ENCODE assay signal across 24 cellular contexts in the genomic region with DNA sequence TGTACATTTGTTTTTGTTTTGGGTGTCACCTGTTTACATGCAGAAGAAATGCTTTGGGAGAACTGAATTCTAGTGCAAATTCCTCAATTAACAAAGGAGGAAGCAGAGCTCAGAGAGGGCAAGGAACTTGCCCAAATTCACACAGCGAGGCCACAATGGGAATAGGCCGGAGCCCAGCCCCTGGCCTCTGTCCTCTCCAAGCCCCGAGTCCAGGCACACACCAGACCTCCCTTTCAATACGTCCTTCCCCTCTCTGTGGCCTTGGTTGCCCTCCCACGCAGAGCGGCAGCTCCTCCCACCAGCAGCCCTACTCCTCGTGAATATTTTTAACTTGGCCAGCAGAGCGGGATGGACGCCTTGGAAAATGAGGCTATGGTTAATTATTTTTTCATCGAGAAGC. TPM values are rescaled to one million over a fixed set of nuclear protein-coding genes. Genes with fewer than 3 reads are reported as not detected.
DNase-seq lines count a peak whose midpoint lies in the region; ATAC-seq and TF ChIP-seq lines count a peak whose summit lies in the region.
"Had no signal": no experiment of that assay in that cellular context is flagged by ENCODE, and none has a peak within 500 bp of the region (broad histone marks: within the 10 kb centered on the region; RNA-seq: fewer than 3 reads in every experiment).

No MANE protein-coding gene starts in this region.

- H3K4me1 ChIP-seq in CD8-positive, alpha-beta T cell (ENCODE audit: insufficient read depth, low read length), result peaks cover 7% of the 10 kb centered on the region
- no peaks in the 10 kb centered on the region for H3K4me1 ChIP-seq in neural progenitor cell

- ATAC-seq in CD8-positive, alpha-beta T cell, result no peak
- no peak for ATAC-seq in left cardiac atrium
- ATAC-seq: activated CD4-positive, alpha-beta T cell treated with anti-CD3 and anti-CD28 coated beads for 36 hours; SK-N-SH treated with all-trans-retinoic acid at 6 μM for 48 hours had no signal

- H3K9ac ChIP-seq in neural progenitor cell, result no peak overlapping the region

- CTCF ChIA-PET in CD8-positive, alpha-beta T cell (lab: Charles Lee), result interaction anchor here (0.7 to 1.0 kb wide), 2 partner anchors 22 to 46 kb away, joined by 3 read pairs; no protein-coding TSS in a partner anchor
- CTCF ChIA-PET in RWPE1 (lab: Yijun Ruan, JAX), result no interaction called here

- no peak for DNase-seq in CD8-positive, alpha-beta T cell
- no peak for DNase-seq in RWPE1 (ENCODE audit: low spot score)
- DNase-seq in left cardiac atrium, result peak; percentile 48
- DNase-seq in neural progenitor cell (ENCODE audit: low spot score), result no peak
- DNase-seq in NCI-H1694 treated with DMSO at 0.1 percent for 48 hours (lab: John Stamatoyannopoulos, UW), result no peak
- DNase-seq in GM13977 (ENCODE audit: low spot score), result no peak
- no peak for DNase-seq in stimulated activated CD4-positive, alpha-beta T cell treated with anti-CD3 and anti-CD28 coated beads, Interleukin-4, amount 100 ng/mL, for 4 hours
- DNase-seq: activated CD4-positive, alpha-beta T cell treated with anti-CD3 and anti-CD28 coated beads for 36 hours; activated CD8-positive, alpha-beta memory T cell treated with anti-CD3 and anti-CD28 coated beads, Interleukin-2, amount 50 U/mL, for 4 hours; activated gamma-delta T cell treated with Interleukin-2 at 50 U/mL for 16 hours; anterior cingulate cortex; effector CD4-positive, alpha-beta T cell; EL; esophagus squamous epithelium; Karpas-422; NCI-H1048; NCI-H2029; NCI-H446; NK-92 treated with Interleukin-12 subunit alpha and Interleukin-12 subunit beta, amount 100 ng/mL, for 24 hours; stimulated activated CD4-positive, alpha-beta T cell treated with anti-CD3 and anti-CD28 coated beads, Interleukin-12 subunit alpha, Interleukin-12 subunit beta, amount 100 ng/mL, for 4 hours had no signal

- peaks cover 14% of the 10 kb centered on the region for H3K27me3 ChIP-seq in CD8-positive, alpha-beta T cell (ENCODE audit: insufficient read depth, low read length)
- peaks cover 69% of the 10 kb centered on the region for H3K27me3 ChIP-seq in neural progenitor cell

- no peak overlapping the region for H3K27ac ChIP-seq in CD8-positive, alpha-beta T cell (ENCODE audit: low read depth, low read length)
- H3K27ac ChIP-seq in RWPE1, result peak overlapping the region; percentile 51
- no peak overlapping the region for H3K27ac ChIP-seq in neural progenitor cell

- peaks cover 7% of the 10 kb centered on the region for H3F3A ChIP-seq in neural progenitor cell (ENCODE audit: low read depth)

- no peak overlapping the region for H3K4me2 ChIP-seq in neural progenitor cell

- H4K20me1 ChIP-seq in neural progenitor cell (ENCODE audit: low read depth), result no peaks in the 10 kb centered on the region

- H3K4me3 ChIP-seq in CD8-positive, alpha-beta T cell (ENCODE audit: low read depth, low read length), result no peak overlapping the region
- H3K4me3 ChIP-seq in neural progenitor cell, result no peak overlapping the region
- H3K4me3 ChIP-seq: esophagus squamous epithelium had no signal

- H3K79me2 ChIP-seq in neural progenitor cell (ENCODE audit: low read depth), result no peaks in the 10 kb centered on the region

- intact Hi-C loops in CD8-positive, alpha-beta T cell (cut with DNase I, micrococcal nuclease), result no loop called here
- intact Hi-C loops in left cardiac atrium (cut with DNase I), result no loop called here

- no peaks in the 10 kb centered on the region for H3K9me3 ChIP-seq in CD8-positive, alpha-beta T cell (ENCODE audit: low read length)
- H3K9me3 ChIP-seq in neural progenitor cell (ENCODE audit: low read depth), result no peaks in the 10 kb centered on the region
- H3K9me3 ChIP-seq: esophagus squamous epithelium had no signal

- POLR2A ChIA-PET in CD8-positive, alpha-beta T cell (lab: Charles Lee), result no interaction called here
- POLR2A ChIA-PET in RWPE1 (lab: Yijun Ruan, JAX; ENCODE audit: low non-redundant PET), result no interaction called here

- H3K4me1 Mint-ChIP-seq in CD8-positive, alpha-beta T cell (ENCODE audit: low read depth), result peaks cover 6% of the 10 kb centered on the region
- H3K4me1 Mint-ChIP-seq in neural progenitor cell, result peaks cover 22% of the 10 kb centered on the region

- H3K4me3 Mint-ChIP-seq in CD8-positive, alpha-beta T cell, result peak overlapping the region; percentile 26
- H3K4me3 Mint-ChIP-seq in neural progenitor cell, result peak overlapping the region; percentile 76

- in situ Hi-C loops in GM13977 (cut with MboI; ENCODE audit: low pct_unique_long_range_greater_than_20kb, low sequenced_read_pairs, unreplicated experiment), result no loop called here

- H3K27ac Mint-ChIP-seq in CD8-positive, alpha-beta T cell, result no peak overlapping the region
- H3K27ac Mint-ChIP-seq in neural progenitor cell, result no peak overlapping the region
- H3K27ac Mint-ChIP-seq: activated CD4-positive, alpha-beta T cell treated with anti-CD3 and anti-CD28 coated beads for 36 hours had no signal

- H3K27me3 Mint-ChIP-seq in CD8-positive, alpha-beta T cell (ENCODE audit: low read depth), result peaks cover 41% of the 10 kb centered on the region
- H3K27me3 Mint-ChIP-seq in neural progenitor cell (ENCODE audit: insufficient read depth, low read depth), result peaks cover 25% of the 10 kb centered on the region

- H2AFZ ChIP-seq in neural progenitor cell (replicated peaks), result no peak overlapping the region

- H3K36me3 Mint-ChIP-seq in CD8-positive, alpha-beta T cell, result no peaks in the 10 kb centered on the region
- H3K36me3 Mint-ChIP-seq in neural progenitor cell, result peaks cover 4% of the 10 kb centered on the region

- H3K9me3 Mint-ChIP-seq in CD8-positive, alpha-beta T cell, result no peaks in the 10 kb centered on the region
- peaks cover 4% of the 10 kb centered on the region for H3K9me3 Mint-ChIP-seq in neural progenitor cell

- no peaks in the 10 kb centered on the region for H3K36me3 ChIP-seq in CD8-positive, alpha-beta T cell (ENCODE audit: insufficient read depth, low read length)
- H3K36me3 ChIP-seq in neural progenitor cell, result no peaks in the 10 kb centered on the region

- TF ChIP-seq CTCF in CD8-positive, alpha-beta T cell (IDR thresholded peaks at IDR 0.05), result no peak
- no peak for TF ChIP-seq CTCF in RWPE1 (conservative IDR thresholded peaks at IDR 0.05; ENCODE audit: low read depth)
- no peak for TF ChIP-seq CTCF in neural progenitor cell (IDR thresholded peaks at IDR 0.05)
- no peak for TF ChIP-seq CTCF in GM13977 (IDR thresholded peaks at IDR 0.05; ENCODE audit: extremely low read depth, insufficient read depth, missing control alignments)

RNA-seq across cellular contexts. Expression of gene CARD10, which starts 1.5 kb away (rescaled TPM):
- total RNA-seq in CD8-positive, alpha-beta T cell, result under 1 TPM in 1 of 2 experiments, not detected in 1; 0.19 TPM
- total RNA-seq in left cardiac atrium (1 to 10 TPM; 7.7 to 9.2 TPM), neural progenitor cell (ENCODE audit: low replicate concordance) (1.5 and 6.2 TPM in 2 replicates)
- total RNA-seq: activated CD4-positive, alpha-beta T cell treated with anti-CD3 and anti-CD28 coated beads for 36 hours had no signal

RNA-seq across cellular contexts. Expression of gene MFNG, which starts 34.6 kb away (rescaled TPM):
- total RNA-seq in CD8-positive, alpha-beta T cell, result 10 to 100 TPM; 63.2 to 63.9 TPM
- 10 to 100 TPM; 14.1 to 17.4 TPM for total RNA-seq in left cardiac atrium
- total RNA-seq in neural progenitor cell (ENCODE audit: low replicate concordance), result 2.3 and 10.6 TPM in 2 replicates

RNA-seq across cellular contexts. Expression of gene CDC42EP1, which starts 39.5 kb away (rescaled TPM):
- total RNA-seq in CD8-positive, alpha-beta T cell, result not detected
- total RNA-seq in left cardiac atrium, result 10 to 100 TPM; 20.9 to 44.6 TPM
- total RNA-seq in neural progenitor cell (ENCODE audit: low replicate concordance), result 0.84 and 1.8 TPM in 2 replicates

RNA-seq across cellular contexts. Expression of gene LGALS2, which starts 59.1 kb away (rescaled TPM):
- total RNA-seq in CD8-positive, alpha-beta T cell, result not detected
- total RNA-seq in left cardiac atrium (not detected), neural progenitor cell (ENCODE audit: low replicate concordance) (not detected in 2 replicates)
- total RNA-seq: activated CD4-positive, alpha-beta T cell treated with anti-CD3 and anti-CD28 coated beads for 36 hours; esophagus squamous epithelium; lung microvascular endothelial cell; renal cortical epithelial cell; temporal lobe had no signal
